ENCODE assay signal across 16 cellular contexts in genomic region chr1:115436596-115436995, GRCh38.
"Had no signal": no experiment of that assay in that cellular context is flagged by ENCODE, and none has a peak within 500 bp of the region (broad histone marks: within the 10 kb centered on the region; RNA-seq: fewer than 3 reads in every experiment).

No MANE protein-coding gene starts in this region.

- H3K4me2 ChIP-seq: KMS-11 had no signal

- DNase-seq: activated B cell treated with CpG ODN at 0.5 μM for 24 hours; activated CD4-positive, alpha-beta memory T cell treated with anti-CD3 and anti-CD28 coated beads for 36 hours; activated CD4-positive, alpha-beta T cell treated with anti-CD3 and anti-CD28 coated beads for 1 hour; activated CD4-positive, alpha-beta T cell treated with anti-CD3 and anti-CD28 coated beads, Interleukin-2, amount 10 ng/mL, durations not matched to agents 7 days and 5 days; activated gamma-delta T cell; activated naive CD4-positive, alpha-beta T cell treated with anti-CD3 and anti-CD28 coated beads, Interleukin-2, amount 10 ng/mL, durations not matched to agents 7 days and 5 days; activated naive CD8-positive, alpha-beta T cell treated with anti-CD3 and anti-CD28 coated beads for 36 hours; activated T-cell treated with anti-CD3 and anti-CD28 coated beads for 4 hours; activated T-cell treated with anti-CD3 and anti-CD28 coated beads, Interleukin-2, amount 50 U/mL, for 48 hours; brain microvascular endothelial cell; MV-4-11; NCI-H446; SIG-M5 had no signal

- H3K27ac ChIP-seq: brain microvascular endothelial cell, cardiac muscle cell, KMS-11 had no signal

- H3K27me3 ChIP-seq: brain microvascular endothelial cell, cardiac muscle cell had no signal

- H3K36me3 ChIP-seq: brain microvascular endothelial cell, cardiac muscle cell had no signal

- ATAC-seq: activated T-helper 17 cell treated with anti-CD3 and anti-CD28 coated beads, Interleukin-2, amount 50 U/mL, for 72 hours had no signal

- H3K4me3 ChIP-seq: cardiac muscle cell had no signal

- H3K9ac ChIP-seq: KMS-11 had no signal
